In the genomic region with DNA sequence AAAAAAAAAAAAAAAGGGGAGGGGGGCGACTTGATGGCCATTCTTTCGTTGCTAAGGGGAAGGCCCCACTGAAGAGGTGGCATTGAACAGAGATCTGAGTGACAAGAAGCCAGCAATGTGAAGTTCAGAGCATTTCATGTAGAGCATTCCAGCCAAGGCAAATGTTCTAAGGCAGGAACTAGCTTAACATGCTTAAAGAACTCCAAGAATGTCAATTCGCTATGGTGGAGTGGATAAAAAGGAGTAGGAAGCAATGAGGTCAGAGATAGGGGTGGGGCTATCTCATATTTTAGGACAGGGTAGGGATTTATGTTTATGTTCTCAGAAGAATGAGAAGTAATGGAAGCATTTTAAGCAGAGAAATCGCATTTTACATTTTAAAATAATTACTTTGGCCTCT, we compare ENCODE assay signal across 23 cellular contexts.
"Had no signal": no experiment of that assay in that cellular context is flagged by ENCODE, and none has a peak within 500 bp of the region (broad histone marks: within the 10 kb centered on the region; RNA-seq: fewer than 3 reads in every experiment).

No MANE protein-coding gene starts in this region.

- H3K9ac ChIP-seq: parathyroid adenoma had no signal

- H2AFZ ChIP-seq: parathyroid adenoma had no signal

- H3K27me3 Mint-ChIP-seq: activated B cell treated with CpG ODN at 0.5 μM for 24 hours; activated naive CD8-positive, alpha-beta T cell treated with anti-CD3 and anti-CD28 coated beads, Interleukin-2, amount 10 ng/mL, durations not matched to agents 7 days and 5 days had no signal

- H3K27me3 ChIP-seq: body of pancreas, cardiac muscle cell, esophagus squamous epithelium, gastroesophageal sphincter had no signal

- H3K36me3 Mint-ChIP-seq: activated CD4-positive, alpha-beta memory T cell treated with anti-CD3 and anti-CD28 coated beads for 36 hours; activated naive CD8-positive, alpha-beta T cell treated with anti-CD3 and anti-CD28 coated beads, Interleukin-2, amount 10 ng/mL, durations not matched to agents 7 days and 5 days; mesothelial cell of epicardium had no signal

- H3K9me3 ChIP-seq: body of pancreas, esophagus squamous epithelium, gastroesophageal sphincter had no signal

- H3K27ac ChIP-seq: body of pancreas, cardiac muscle cell, esophagus squamous epithelium, gastroesophageal sphincter, parathyroid adenoma had no signal

- ATAC-seq: activated T-cell treated with anti-CD3 and anti-CD28 coated beads, Interleukin-2, amount 50 U/mL, for 72 hours; body of pancreas; gastroesophageal sphincter; left lobe of liver; right cardiac atrium; stimulated activated naive CD8-positive, alpha-beta T cell treated with anti-CD3 and anti-CD28 coated beads, Interleukin-15, Interleukin-2, amounts not matched to agents 100 U/mL and 50 U/mL, for 24 hours had no signal

- H3K79me2 ChIP-seq: parathyroid adenoma had no signal

- DNase-seq: activated B cell treated with CpG ODN at 0.5 μM for 24 hours; activated CD4-positive, alpha-beta memory T cell treated with anti-CD3 and anti-CD28 coated beads for 36 hours; activated CD4-positive, alpha-beta T cell treated with anti-CD3 and anti-CD28 coated beads for 4 hours; activated effector memory CD4-positive, alpha-beta T cell treated with Interleukin-2 at 50 U/mL for 16 hours; activated naive CD4-positive, alpha-beta T cell treated with anti-CD3 and anti-CD28 coated beads for 36 hours; activated naive CD8-positive, alpha-beta T cell treated with anti-CD3 and anti-CD28 coated beads, Interleukin-2, amount 10 ng/mL, durations not matched to agents 7 days and 5 days; activated T-cell treated with anti-CD3 and anti-CD28 coated beads, Interleukin-2, amount 50 U/mL, for 72 hours; body of pancreas; cortex of kidney; endodermal cell; esophagus squamous epithelium; head of caudate nucleus; right cardiac atrium; stimulated activated CD4-positive, alpha-beta T cell treated with anti-CD3 and anti-CD28 coated beads, Interleukin-12 subunit alpha, Interleukin-12 subunit beta, amount 100 ng/mL, for 4 hours; stimulated activated CD4-positive, alpha-beta T cell treated with anti-CD3 and anti-CD28 coated beads, Interleukin-4, amount 100 ng/mL, for 4 hours; stimulated activated naive CD8-positive, alpha-beta T cell treated with anti-CD3 and anti-CD28 coated beads, Interleukin-15, Interleukin-2, amounts not matched to agents 100 U/mL and 50 U/mL, for 24 hours; T-helper 9 cell had no signal

- H3K36me3 ChIP-seq: cardiac muscle cell, esophagus squamous epithelium, gastroesophageal sphincter had no signal

- H3K4me3 ChIP-seq: body of pancreas, cardiac muscle cell, esophagus squamous epithelium, gastroesophageal sphincter had no signal

- H3K4me1 Mint-ChIP-seq: activated B cell treated with CpG ODN at 0.5 μM for 24 hours; activated naive CD8-positive, alpha-beta T cell treated with anti-CD3 and anti-CD28 coated beads, Interleukin-2, amount 10 ng/mL, durations not matched to agents 7 days and 5 days; endodermal cell; nephron had no signal

- H3K4me3 Mint-ChIP-seq: activated B cell treated with CpG ODN at 0.5 μM for 24 hours; activated CD4-positive, alpha-beta memory T cell treated with anti-CD3 and anti-CD28 coated beads for 36 hours; activated naive CD4-positive, alpha-beta T cell treated with anti-CD3 and anti-CD28 coated beads for 36 hours; activated naive CD8-positive, alpha-beta T cell treated with anti-CD3 and anti-CD28 coated beads, Interleukin-2, amount 10 ng/mL, durations not matched to agents 7 days and 5 days; activated T-cell treated with anti-CD3 and anti-CD28 coated beads, Interleukin-2, amount 50 U/mL, for 72 hours; endodermal cell; mesothelial cell of epicardium; nephron had no signal

- H3K9me3 Mint-ChIP-seq: nephron had no signal

- H3K27ac Mint-ChIP-seq: activated B cell treated with CpG ODN at 0.5 μM for 24 hours; activated CD4-positive, alpha-beta memory T cell treated with anti-CD3 and anti-CD28 coated beads for 36 hours; activated naive CD4-positive, alpha-beta T cell treated with anti-CD3 and anti-CD28 coated beads for 36 hours; activated naive CD8-positive, alpha-beta T cell treated with anti-CD3 and anti-CD28 coated beads, Interleukin-2, amount 10 ng/mL, durations not matched to agents 7 days and 5 days; activated T-cell treated with anti-CD3 and anti-CD28 coated beads, Interleukin-2, amount 50 U/mL, for 72 hours; endodermal cell; mesothelial cell of epicardium; nephron had no signal

- H3K4me1 ChIP-seq: body of pancreas, esophagus squamous epithelium, gastroesophageal sphincter, parathyroid adenoma had no signal
